1 cellular context compared by ENCODE assay signal in the genomic region with DNA sequence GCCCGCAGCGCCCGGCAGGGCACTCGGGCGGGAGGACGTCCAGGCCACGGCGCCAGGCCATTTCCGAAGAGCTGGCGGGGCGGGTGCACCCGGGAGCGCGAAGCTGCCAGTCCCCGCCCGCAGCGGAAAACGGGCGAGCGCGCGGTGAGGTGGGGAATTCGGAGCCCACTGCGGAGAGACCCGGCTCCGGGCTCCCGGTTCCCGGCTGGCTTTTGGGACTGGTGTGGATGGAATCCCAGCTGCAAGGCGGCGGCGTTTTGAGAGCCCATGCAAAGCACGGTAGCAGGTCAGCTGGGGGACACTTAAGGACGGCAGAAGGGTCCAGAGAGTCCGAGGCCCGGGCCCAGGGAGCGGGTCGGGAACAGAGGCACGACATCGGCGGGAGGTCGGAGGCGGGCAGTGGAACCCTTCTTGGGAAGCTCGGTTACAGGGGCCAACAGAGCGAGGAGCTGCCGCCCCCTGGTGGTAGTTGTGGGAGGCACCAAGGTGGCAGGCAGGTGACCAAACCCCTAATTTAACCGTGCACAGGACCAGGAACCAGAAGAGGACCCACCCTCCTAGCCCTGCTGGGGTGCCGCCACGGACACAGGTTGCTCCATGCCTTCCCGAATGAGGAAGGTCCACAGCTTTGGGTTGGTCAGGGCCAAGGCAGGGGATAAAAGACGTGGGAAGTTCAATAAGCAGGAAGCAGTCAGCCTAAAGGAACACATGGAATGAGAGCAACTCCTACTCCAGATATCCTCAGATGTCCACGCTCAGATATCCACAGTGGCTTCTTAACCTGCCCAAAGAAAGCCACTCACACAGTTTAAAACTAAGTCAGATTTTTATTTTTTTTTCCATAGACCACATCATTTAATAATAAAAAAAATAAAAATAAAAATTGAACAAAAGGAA.
TF ChIP-seq lines count a peak whose summit lies in the region.

No MANE protein-coding gene starts in this region.

TF ChIP-seq in HepG2, 621 proteins besides CTCF, POLR2A, EP300 and RAD21 (continued from another document and continues in another):
- TF ChIP-seq CERS6 (CRISPR knock-in tag; IDR thresholded peaks at IDR 0.05): no peak
- TF ChIP-seq, protein P1, sequence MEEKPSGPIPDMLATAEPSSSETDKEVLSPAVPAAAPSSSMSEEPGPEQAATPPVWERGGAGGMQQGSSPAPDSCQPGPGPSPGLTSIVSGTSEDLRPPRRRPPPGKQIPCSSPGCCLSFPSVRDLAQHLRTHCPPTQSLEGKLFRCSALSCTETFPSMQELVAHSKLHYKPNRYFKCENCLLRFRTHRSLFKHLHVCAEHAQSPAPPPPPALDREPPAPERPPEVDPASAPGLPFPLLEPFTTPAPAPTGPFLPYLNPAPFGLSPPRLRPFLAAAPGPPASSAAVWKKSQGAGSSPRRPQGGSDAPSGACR (CRISPR knock-in tag; IDR thresholded peaks at IDR 0.05): no peak; the same call in 1 of the 2 replicates
- TF ChIP-seq AKAP8 (CRISPR knock-in tag; IDR thresholded peaks at IDR 0.05): peak; percentile 86
- TF ChIP-seq MIER2 (CRISPR knock-in tag; IDR thresholded peaks at IDR 0.05): peak; percentile 50
- peak; percentile 88 for TF ChIP-seq MYC (CRISPR knock-in tag; IDR thresholded peaks at IDR 0.05; ENCODE audit: borderline replicate concordance)
- TF ChIP-seq, protein P2, sequence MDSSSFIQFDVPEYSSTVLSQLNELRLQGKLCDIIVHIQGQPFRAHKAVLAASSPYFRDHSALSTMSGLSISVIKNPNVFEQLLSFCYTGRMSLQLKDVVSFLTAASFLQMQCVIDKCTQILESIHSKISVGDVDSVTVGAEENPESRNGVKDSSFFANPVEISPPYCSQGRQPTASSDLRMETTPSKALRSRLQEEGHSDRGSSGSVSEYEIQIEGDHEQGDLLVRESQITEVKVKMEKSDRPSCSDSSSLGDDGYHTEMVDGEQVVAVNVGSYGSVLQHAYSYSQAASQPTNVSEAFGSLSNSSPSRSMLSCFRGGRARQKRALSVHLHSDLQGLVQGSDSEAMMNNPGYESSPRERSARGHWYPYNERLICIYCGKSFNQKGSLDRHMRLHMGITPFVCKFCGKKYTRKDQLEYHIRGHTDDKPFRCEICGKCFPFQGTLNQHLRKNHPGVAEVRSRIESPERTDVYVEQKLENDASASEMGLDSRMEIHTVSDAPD (CRISPR knock-in tag; IDR thresholded peaks at IDR 0.05): no peak
- TF ChIP-seq NFE2L2 (IDR thresholded peaks at IDR 0.05; ENCODE audit: low read length): peak; percentile 27; the same call in 1 of the 2 replicates
- TF ChIP-seq JUNB (CRISPR knock-in tag; IDR thresholded peaks at IDR 0.05; ENCODE audit: borderline replicate concordance): no peak
- TF ChIP-seq ZBTB20 (CRISPR knock-in tag; IDR thresholded peaks at IDR 0.05; ENCODE audit: borderline replicate concordance, low read depth): peak; percentile 75; the same call in 1 of the 2 replicates
- no peak; the same call in 1 of the 2 replicates for TF ChIP-seq ZBTB10 (CRISPR knock-in tag; IDR thresholded peaks at IDR 0.05; ENCODE audit: borderline replicate concordance)
- peak; percentile 39; the same call in 1 of the 2 replicates for TF ChIP-seq ESRRA (CRISPR knock-in tag; IDR thresholded peaks at IDR 0.05; ENCODE audit: low read depth)
- no peak for TF ChIP-seq PCBP2 (optimal IDR thresholded peaks at IDR 0.05; ENCODE audit: low read depth, low read length, poor library complexity, severe bottlenecking)
- TF ChIP-seq ZNF251 (CRISPR knock-in tag; IDR thresholded peaks at IDR 0.05): peak; percentile 49; the same call in 1 of the 2 replicates
- TF ChIP-seq SATB2 (CRISPR knock-in tag; IDR thresholded peaks at IDR 0.05): no peak
- TF ChIP-seq, protein P3, sequence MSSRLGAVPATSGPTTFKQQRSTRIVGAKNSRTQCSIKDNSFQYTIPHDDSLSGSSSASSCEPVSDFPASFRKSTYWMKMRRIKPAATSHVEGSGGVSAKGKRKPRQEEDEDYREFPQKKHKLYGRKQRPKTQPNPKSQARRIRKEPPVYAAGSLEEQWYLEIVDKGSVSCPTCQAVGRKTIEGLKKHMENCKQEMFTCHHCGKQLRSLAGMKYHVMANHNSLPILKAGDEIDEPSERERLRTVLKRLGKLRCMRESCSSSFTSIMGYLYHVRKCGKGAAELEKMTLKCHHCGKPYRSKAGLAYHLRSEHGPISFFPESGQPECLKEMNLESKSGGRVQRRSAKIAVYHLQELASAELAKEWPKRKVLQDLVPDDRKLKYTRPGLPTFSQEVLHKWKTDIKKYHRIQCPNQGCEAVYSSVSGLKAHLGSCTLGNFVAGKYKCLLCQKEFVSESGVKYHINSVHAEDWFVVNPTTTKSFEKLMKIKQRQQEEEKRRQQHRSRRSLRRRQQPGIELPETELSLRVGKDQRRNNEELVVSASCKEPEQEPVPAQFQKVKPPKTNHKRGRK (CRISPR knock-in tag; IDR thresholded peaks at IDR 0.05): 0 out of 2 replicates have a peak, but pooled peaks have one; percentile 85
- 0 out of 2 replicates have a peak, but pooled peaks have one; percentile 67 for TF ChIP-seq ZNF704 (CRISPR knock-in tag; IDR thresholded peaks at IDR 0.05; ENCODE audit: borderline replicate concordance)
- peak; percentile 84 for TF ChIP-seq GATAD2A (CRISPR knock-in tag; IDR thresholded peaks at IDR 0.05)
- TF ChIP-seq, protein P4, sequence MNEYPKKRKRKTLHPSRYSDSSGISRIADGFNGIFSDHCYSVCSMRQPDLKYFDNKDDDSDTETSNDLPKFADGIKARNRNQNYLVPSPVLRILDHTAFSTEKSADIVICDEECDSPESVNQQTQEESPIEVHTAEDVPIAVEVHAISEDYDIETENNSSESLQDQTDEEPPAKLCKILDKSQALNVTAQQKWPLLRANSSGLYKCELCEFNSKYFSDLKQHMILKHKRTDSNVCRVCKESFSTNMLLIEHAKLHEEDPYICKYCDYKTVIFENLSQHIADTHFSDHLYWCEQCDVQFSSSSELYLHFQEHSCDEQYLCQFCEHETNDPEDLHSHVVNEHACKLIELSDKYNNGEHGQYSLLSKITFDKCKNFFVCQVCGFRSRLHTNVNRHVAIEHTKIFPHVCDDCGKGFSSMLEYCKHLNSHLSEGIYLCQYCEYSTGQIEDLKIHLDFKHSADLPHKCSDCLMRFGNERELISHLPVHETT (CRISPR knock-in tag; conservative IDR thresholded peaks at IDR 0.05): peak; percentile 64; the same call in 1 of the 2 replicates
- peak; percentile 88 for TF ChIP-seq ZNF235 (CRISPR knock-in tag; IDR thresholded peaks at IDR 0.05; ENCODE audit: borderline replicate concordance)
- TF ChIP-seq FOXP1 (IDR thresholded peaks at IDR 0.05): no peak
- no peak for TF ChIP-seq FOXP1 (CRISPR knock-in tag; IDR thresholded peaks at IDR 0.05)
- TF ChIP-seq DMAP1 (CRISPR knock-in tag; IDR thresholded peaks at IDR 0.05): peak; percentile 30; the same call in 1 of the 2 replicates
- no peak for TF ChIP-seq CBX2 (IDR thresholded peaks at IDR 0.05; ENCODE audit: low read depth, low read length)
- no peak for TF ChIP-seq CBX2 (CRISPR knock-in tag; IDR thresholded peaks at IDR 0.05; ENCODE audit: low read depth)
- TF ChIP-seq, protein P5, sequence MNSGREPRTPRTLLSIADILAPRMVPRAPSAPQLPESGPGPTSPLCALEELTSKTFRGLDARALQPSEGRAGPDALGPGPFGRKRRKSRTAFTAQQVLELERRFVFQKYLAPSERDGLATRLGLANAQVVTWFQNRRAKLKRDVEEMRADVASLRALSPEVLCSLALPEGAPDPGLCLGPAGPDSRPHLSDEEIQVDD (CRISPR knock-in tag; IDR thresholded peaks at IDR 0.05; ENCODE audit: borderline replicate concordance): peak; percentile 58; the same call in 1 of the 2 replicates
- TF ChIP-seq ZNF780A (CRISPR knock-in tag; IDR thresholded peaks at IDR 0.05): 0 out of 2 replicates have a peak, but pooled peaks have one; percentile 41
- TF ChIP-seq, protein P6, sequence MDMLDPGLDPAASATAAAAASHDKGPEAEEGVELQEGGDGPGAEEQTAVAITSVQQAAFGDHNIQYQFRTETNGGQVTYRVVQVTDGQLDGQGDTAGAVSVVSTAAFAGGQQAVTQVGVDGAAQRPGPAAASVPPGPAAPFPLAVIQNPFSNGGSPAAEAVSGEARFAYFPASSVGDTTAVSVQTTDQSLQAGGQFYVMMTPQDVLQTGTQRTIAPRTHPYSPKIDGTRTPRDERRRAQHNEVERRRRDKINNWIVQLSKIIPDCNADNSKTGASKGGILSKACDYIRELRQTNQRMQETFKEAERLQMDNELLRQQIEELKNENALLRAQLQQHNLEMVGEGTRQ (IDR thresholded peaks at IDR 0.05; ENCODE audit: low read depth, low read length): no peak
- TF ChIP-seq, protein P6 (CRISPR knock-in tag; IDR thresholded peaks at IDR 0.05; ENCODE audit: borderline replicate concordance): 0 out of 2 replicates have a peak, but pooled peaks have one; percentile 28
- TF ChIP-seq BCL6 (CRISPR knock-in tag; IDR thresholded peaks at IDR 0.05): peak; percentile 50; the same call in 1 of the 2 replicates
- TF ChIP-seq ONECUT2 (CRISPR knock-in tag; IDR thresholded peaks at IDR 0.05): no peak
- TF ChIP-seq NONO (IDR thresholded peaks at IDR 0.05): no peak
- peak; percentile 94 for TF ChIP-seq NONO (CRISPR knock-in tag; conservative IDR thresholded peaks at IDR 0.05)
- peak; percentile 98 for TF ChIP-seq UBTF (CRISPR knock-in tag; IDR thresholded peaks at IDR 0.05)
- no peak for TF ChIP-seq CREB1 (IDR thresholded peaks at IDR 0.05)
- TF ChIP-seq CREB1 (CRISPR knock-in tag; IDR thresholded peaks at IDR 0.05): no peak
- TF ChIP-seq ZNF605 (CRISPR knock-in tag; IDR thresholded peaks at IDR 0.05): peak; percentile 91
- no peak; the same call in 1 of the 2 replicates for TF ChIP-seq CC2D1A (CRISPR knock-in tag; IDR thresholded peaks at IDR 0.05)
- no peak for TF ChIP-seq ZNF496 (CRISPR knock-in tag; IDR thresholded peaks at IDR 0.05; ENCODE audit: insufficient replicate concordance)
- TF ChIP-seq ZNF772 (CRISPR knock-in tag; IDR thresholded peaks at IDR 0.05): peak; percentile 97
- TF ChIP-seq, protein P7, sequence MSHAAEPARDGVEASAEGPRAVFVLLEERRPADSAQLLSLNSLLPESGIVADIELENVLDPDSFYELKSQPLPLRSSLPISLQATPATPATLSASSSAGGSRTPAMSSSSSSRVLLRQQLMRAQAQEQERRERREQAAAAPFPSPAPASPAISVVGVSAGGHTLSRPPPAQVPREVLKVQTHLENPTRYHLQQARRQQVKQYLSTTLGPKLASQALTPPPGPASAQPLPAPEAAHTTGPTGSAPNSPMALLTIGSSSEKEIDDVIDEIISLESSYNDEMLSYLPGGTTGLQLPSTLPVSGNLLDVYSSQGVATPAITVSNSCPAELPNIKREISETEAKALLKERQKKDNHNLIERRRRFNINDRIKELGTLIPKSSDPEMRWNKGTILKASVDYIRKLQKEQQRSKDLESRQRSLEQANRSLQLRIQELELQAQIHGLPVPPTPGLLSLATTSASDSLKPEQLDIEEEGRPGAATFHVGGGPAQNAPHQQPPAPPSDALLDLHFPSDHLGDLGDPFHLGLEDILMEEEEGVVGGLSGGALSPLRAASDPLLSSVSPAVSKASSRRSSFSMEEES (CRISPR knock-in tag; IDR thresholded peaks at IDR 0.05): peak; percentile 11; the same call in 1 of the 2 replicates
- TF ChIP-seq XRCC5 (optimal IDR thresholded peaks at IDR 0.05; ENCODE audit: low read length): peak; percentile 100
